ENCODE assay signal across 33 cellular contexts in genomic region chr9:130880599-130881220, GRCh38. TPM values are rescaled to one million over a fixed set of nuclear protein-coding genes. Genes with fewer than 3 reads are reported as not detected.
"Had no signal": no experiment of that assay in that cellular context is flagged by ENCODE, and none has a peak within 500 bp of the region (broad histone marks: within the 10 kb centered on the region; RNA-seq: fewer than 3 reads in every experiment).

No MANE protein-coding gene starts in this region.

- H3K4me1 ChIP-seq: body of pancreas, foreskin keratinocyte, gastrocnemius medialis had no signal

- H3K9me3 Mint-ChIP-seq: activated B cell treated with CpG ODN at 0.5 μM for 24 hours; activated CD8-positive, alpha-beta T cell treated with anti-CD3 and anti-CD28 coated beads for 36 hours; activated T-cell treated with anti-CD3 and anti-CD28 coated beads, Interleukin-2, amount 50 U/mL, for 4 hours; activated T-helper 17 cell treated with anti-CD3 and anti-CD28 coated beads, Interleukin-2, amount 50 U/mL, for 72 hours; dendritic cell treated with granulocyte-macrophage colony-stimulating factor and Interleukin-4, amounts not matched to agents 40 ng/mL and 50 ng/mL, for 4 days; endodermal cell; T-helper 2 cell treated with Interferon-gamma antibody and Interleukin-4, amounts not matched to agents 5 μg/mL and 100 μg/mL, for 36 hours had no signal

- H3K27ac ChIP-seq: body of pancreas, coronary artery, dorsolateral prefrontal cortex, esophagus muscularis mucosa, foreskin keratinocyte, gastrocnemius medialis, WERI-Rb-1 had no signal

- H3K4me1 Mint-ChIP-seq: activated B cell treated with CpG ODN at 0.5 μM for 24 hours; activated T-helper 17 cell treated with anti-CD3 and anti-CD28 coated beads, Interleukin-2, amount 50 U/mL, for 72 hours; T-helper 17 cell had no signal

- ATAC-seq: activated CD4-positive, CD25-positive, alpha-beta regulatory T cell treated with anti-CD3 and anti-CD28 coated beads, Interleukin-2, amount 50 U/mL, for 24 hours; activated CD8-positive, alpha-beta T cell treated with anti-CD3 and anti-CD28 coated beads for 36 hours; activated T-cell treated with anti-CD3 and anti-CD28 coated beads, Interleukin-2, amount 50 U/mL, for 4 hours; activated T-helper 17 cell treated with anti-CD3 and anti-CD28 coated beads, Interleukin-2, amount 50 U/mL, for 72 hours; body of pancreas; foreskin keratinocyte; gastrocnemius medialis; T-helper 17 cell had no signal

- H3K9me3 ChIP-seq: body of pancreas, esophagus muscularis mucosa, gastrocnemius medialis had no signal

- H3K4me3 Mint-ChIP-seq: activated B cell treated with CpG ODN at 0.5 μM for 24 hours; activated CD8-positive, alpha-beta T cell treated with anti-CD3 and anti-CD28 coated beads for 36 hours; activated naive CD8-positive, alpha-beta T cell; activated T-cell treated with anti-CD3 and anti-CD28 coated beads, Interleukin-2, amount 50 U/mL, for 4 hours; activated T-helper 17 cell treated with anti-CD3 and anti-CD28 coated beads, Interleukin-2, amount 50 U/mL, for 72 hours; dendritic cell treated with granulocyte-macrophage colony-stimulating factor and Interleukin-4, amounts not matched to agents 40 ng/mL and 50 ng/mL, for 4 days; endodermal cell; T-helper 17 cell; T-helper 2 cell treated with Interferon-gamma antibody and Interleukin-4, amounts not matched to agents 5 μg/mL and 100 μg/mL, for 36 hours had no signal

- H3K27ac Mint-ChIP-seq: activated B cell treated with CpG ODN at 0.5 μM for 24 hours; activated CD8-positive, alpha-beta T cell treated with anti-CD3 and anti-CD28 coated beads for 36 hours; activated naive CD8-positive, alpha-beta T cell; activated T-helper 17 cell treated with anti-CD3 and anti-CD28 coated beads, Interleukin-2, amount 50 U/mL, for 72 hours; dendritic cell treated with granulocyte-macrophage colony-stimulating factor and Interleukin-4, amounts not matched to agents 40 ng/mL and 50 ng/mL, for 4 days; T-helper 17 cell; T-helper 2 cell treated with Interferon-gamma antibody and Interleukin-4, amounts not matched to agents 5 μg/mL and 100 μg/mL, for 36 hours had no signal

- H3K4me3 ChIP-seq: body of pancreas, coronary artery, dorsolateral prefrontal cortex, esophagus muscularis mucosa, gastrocnemius medialis had no signal

- H3K36me3 Mint-ChIP-seq: activated naive CD8-positive, alpha-beta T cell had no signal

- H3K27me3 Mint-ChIP-seq: activated B cell treated with CpG ODN at 0.5 μM for 24 hours; activated CD8-positive, alpha-beta T cell treated with anti-CD3 and anti-CD28 coated beads for 36 hours; activated naive CD8-positive, alpha-beta T cell; activated T-helper 17 cell treated with anti-CD3 and anti-CD28 coated beads, Interleukin-2, amount 50 U/mL, for 72 hours; dendritic cell treated with granulocyte-macrophage colony-stimulating factor and Interleukin-4, amounts not matched to agents 40 ng/mL and 50 ng/mL, for 4 days; T-helper 17 cell had no signal

- H3K27me3 ChIP-seq: body of pancreas, dorsolateral prefrontal cortex, esophagus muscularis mucosa, foreskin keratinocyte, gastrocnemius medialis had no signal

- DNase-seq: activated B cell treated with CpG ODN at 0.5 μM for 24 hours; activated CD4-positive, alpha-beta T cell treated with anti-CD3 and anti-CD28 coated beads for 48 hours; activated CD4-positive, alpha-beta T cell treated with anti-CD3 and anti-CD28 coated beads, Interleukin-2, amount 50 U/mL, for 1 hour; activated CD4-positive, alpha-beta T cell treated with anti-CD3 and anti-CD28 coated beads, Interleukin-2, amount 50 U/mL, for 48 hours; activated CD8-positive, alpha-beta memory T cell treated with anti-CD3 and anti-CD28 coated beads for 24 hours; activated CD8-positive, alpha-beta T cell treated with anti-CD3 and anti-CD28 coated beads for 36 hours; activated effector memory CD4-positive, alpha-beta T cell treated with Interleukin-2 at 50 U/mL for 16 hours; activated gamma-delta T cell treated with Interleukin-2 at 50 U/mL for 16 hours; activated naive CD4-positive, alpha-beta T cell treated with anti-CD3 and anti-CD28 coated beads, Interleukin-2, amount 50 U/mL, for 16 hours; activated naive CD4-positive, alpha-beta T cell treated with Interleukin-2 at 50 U/mL for 16 hours; activated T-cell treated with anti-CD3 and anti-CD28 coated beads, Interleukin-2, amount 50 U/mL, for 4 hours; amygdala; aorta; body of pancreas; central memory CD4-positive, alpha-beta T cell; cerebellar nuclear complex; dorsolateral prefrontal cortex; effector memory CD4-positive, alpha-beta T cell; endodermal cell; erythroblast; foreskin keratinocyte; gastrocnemius medialis; T-helper 1 cell; T-helper 17 cell; T1000; WERI-Rb-1 had no signal

RNA-seq across cellular contexts. Expression of gene QRFP, which starts 15.9 kb away (rescaled TPM):
- total RNA-seq: activated B cell treated with CpG ODN at 0.5 μM for 24 hours; activated CD8-positive, alpha-beta T cell treated with anti-CD3 and anti-CD28 coated beads for 36 hours; activated T-cell treated with anti-CD3 and anti-CD28 coated beads, Interleukin-2, amount 50 U/mL, for 4 hours; activated T-helper 17 cell treated with anti-CD3 and anti-CD28 coated beads, Interleukin-2, amount 50 U/mL, for 72 hours; aorta; body of pancreas; dorsolateral prefrontal cortex; endodermal cell; esophagus muscularis mucosa; foreskin keratinocyte; gastrocnemius medialis; T-helper 17 cell had no signal
- polyA plus RNA-seq: aorta, foreskin keratinocyte had no signal

RNA-seq across cellular contexts. Expression of gene FIBCD1, which starts 58.3 kb away (rescaled TPM):
- total RNA-seq: activated B cell treated with CpG ODN at 0.5 μM for 24 hours; activated CD8-positive, alpha-beta T cell treated with anti-CD3 and anti-CD28 coated beads for 36 hours; activated T-cell treated with anti-CD3 and anti-CD28 coated beads, Interleukin-2, amount 50 U/mL, for 4 hours; activated T-helper 17 cell treated with anti-CD3 and anti-CD28 coated beads, Interleukin-2, amount 50 U/mL, for 72 hours; aorta; gastrocnemius medialis; T-helper 17 cell had no signal
